ENCODE assay signal across 21 cellular contexts in genomic region chr20:9348746-9349145, GRCh38.
DNase-seq lines count a peak whose midpoint lies in the region; ATAC-seq and TF ChIP-seq lines count a peak whose summit lies in the region.
"Had no signal": no experiment of that assay in that cellular context is flagged by ENCODE, and none has a peak within 500 bp of the region (broad histone marks: within the 10 kb centered on the region; RNA-seq: fewer than 3 reads in every experiment).

No MANE protein-coding gene starts in this region.

- H3K79me2 ChIP-seq in DND-41 (ENCODE audit: insufficient read depth, low read length) (no peaks in the 10 kb centered on the region), Loucy (ENCODE audit: insufficient read depth, low read length) (no peaks in the 10 kb centered on the region), neural progenitor cell (ENCODE audit: low read depth) (no peaks in the 10 kb centered on the region)

- DNase-seq in DND-41 (no peak), cardiac fibroblast (ENCODE audit: low read depth in 2 of 2) (peak; percentile 15 to 26), iris pigment epithelial cell (ENCODE audit: low read depth) (peak; percentile 37), NCI-H446 treated with DMSO at 0.1 percent for 48 hours (lab: John Stamatoyannopoulos, UW) (no peak), neural progenitor cell (ENCODE audit: low spot score) (no peak), NCI-H69 (lab: John Stamatoyannopoulos, UW) (no peak)
- no peak for DNase-seq in activated effector memory CD4-positive, alpha-beta T cell treated with anti-CD3 and anti-CD28 coated beads, Interleukin-2, amount 50 U/mL, for 16 hours
- DNase-seq: CD8-positive, alpha-beta memory T cell; H7; Karpas-422; MG63; NCI-H1048; NCI-H2081; NCI-H510A; NCI-H774; SIG-M5 had no signal

- H3K4me1 Mint-ChIP-seq in neural progenitor cell: peaks cover 21% of the 10 kb centered on the region
- H3K4me1 Mint-ChIP-seq: CD8-positive, alpha-beta memory T cell; IgD-negative memory B cell had no signal

- H2AFZ ChIP-seq in DND-41 (ENCODE audit: low read depth, low read length) (no peak overlapping the region), Loucy (ENCODE audit: low read length) (no peak overlapping the region), neural progenitor cell (replicated peaks) (no peak overlapping the region)

- H3K4me1 ChIP-seq in DND-41 (ENCODE audit: insufficient read depth, low read length): peaks cover 54% of the 10 kb centered on the region
- peaks cover 63% of the 10 kb centered on the region for H3K4me1 ChIP-seq in Loucy (ENCODE audit: insufficient read depth, low read length, poor library complexity, severe bottlenecking)
- H3K4me1 ChIP-seq in neural progenitor cell: no peaks in the 10 kb centered on the region

- TF ChIP-seq CTCF in DND-41 (IDR thresholded peaks at IDR 0.05; ENCODE audit: borderline replicate concordance, extremely low read depth, low read length, poor library complexity, severe bottlenecking): no peak
- no peak for TF ChIP-seq CTCF in Loucy (conservative IDR thresholded peaks at IDR 0.05; ENCODE audit: low read length)
- TF ChIP-seq CTCF in cardiac fibroblast (IDR thresholded peaks at IDR 0.05; ENCODE audit: low read depth, low read length): no peak
- TF ChIP-seq CTCF in neural progenitor cell (IDR thresholded peaks at IDR 0.05): no peak

- no peak overlapping the region for H3K4me3 Mint-ChIP-seq in neural progenitor cell
- H3K4me3 Mint-ChIP-seq: CD8-positive, alpha-beta memory T cell; IgD-negative memory B cell had no signal

- H3K36me3 Mint-ChIP-seq in neural progenitor cell: peaks cover under 1% of the 10 kb centered on the region
- H3K36me3 Mint-ChIP-seq: IgD-negative memory B cell had no signal

- H3K36me3 ChIP-seq in DND-41 (ENCODE audit: insufficient read depth, low read length) (no peaks in the 10 kb centered on the region), Loucy (ENCODE audit: insufficient read depth, low read length) (no peaks in the 10 kb centered on the region), neural progenitor cell (no peaks in the 10 kb centered on the region)
- H3K36me3 ChIP-seq: BLaER1 treated with 17β-estradiol and CSF1 and Interleukin-3, amounts not matched to agents 10 nM and 100 nM; MG63 had no signal

- H3K4me3 ChIP-seq in DND-41 (ENCODE audit: low read depth in 1 of 2, low read length in 2 of 2) (no peak overlapping the region), Loucy (ENCODE audit: low read length, poor library complexity, severe bottlenecking) (peak overlapping the region; percentile 14), cardiac fibroblast (replicated peaks in 1 of 2; ENCODE audit: low read depth in 2 of 2, low read length in 2 of 2) (no peak overlapping the region), neural progenitor cell (no peak overlapping the region)
- H3K4me3 ChIP-seq: BLaER1 treated with 17β-estradiol and CSF1 and Interleukin-3, amounts not matched to agents 10 nM and 100 nM; MG63 had no signal

- H3K9me3 ChIP-seq in DND-41 (ENCODE audit: insufficient read depth, low read length, severe bottlenecking): no peaks in the 10 kb centered on the region
- no peaks in the 10 kb centered on the region for H3K9me3 ChIP-seq in Loucy (ENCODE audit: insufficient read depth, low read depth, low read length)
- no peaks in the 10 kb centered on the region for H3K9me3 ChIP-seq in neural progenitor cell (ENCODE audit: low read depth)
- H3K9me3 ChIP-seq: BLaER1 treated with 17β-estradiol and CSF1 and Interleukin-3, amounts not matched to agents 10 nM and 100 nM; MG63 had no signal

- H3K9me2 ChIP-seq in Loucy (replicated peaks; ENCODE audit: low read depth, low read length): no peaks in the 10 kb centered on the region

- no peaks in the 10 kb centered on the region for H3K9me3 Mint-ChIP-seq in neural progenitor cell

- no peak overlapping the region for H3K27ac Mint-ChIP-seq in neural progenitor cell
- H3K27ac Mint-ChIP-seq: CD8-positive, alpha-beta memory T cell; IgD-negative memory B cell had no signal

- no peak overlapping the region for H3K4me2 ChIP-seq in DND-41 (ENCODE audit: insufficient read depth, low read length)
- H3K4me2 ChIP-seq in Loucy (ENCODE audit: low read depth, low read length, poor library complexity, severe bottlenecking): peak overlapping the region; percentile 37
- H3K4me2 ChIP-seq in neural progenitor cell: no peak overlapping the region

- H3K9ac ChIP-seq in DND-41 (ENCODE audit: low read depth, low read length) (no peak overlapping the region), Loucy (ENCODE audit: low read depth, low read length, poor library complexity, severe bottlenecking) (peak overlapping the region; percentile 8), neural progenitor cell (no peak overlapping the region)
- H3K9ac ChIP-seq: BLaER1 treated with 17β-estradiol and CSF1 and Interleukin-3, amounts not matched to agents 10 nM and 100 nM had no signal

- no peak for ATAC-seq in DND-41 (ENCODE audit: insufficient read depth, low read depth)

- H3K27ac ChIP-seq in DND-41 (ENCODE audit: low read length) (peak overlapping the region; percentile 25; the same call in 1 of the 2 replicates), neural progenitor cell (no peak overlapping the region)
- H3K27ac ChIP-seq: BLaER1 treated with 17β-estradiol and CSF1 and Interleukin-3, amounts not matched to agents 10 nM and 100 nM; HL-60; RWPE1 had no signal

- no peaks in the 10 kb centered on the region for H3K27me3 Mint-ChIP-seq in neural progenitor cell (ENCODE audit: insufficient read depth, low read depth)
- H3K27me3 Mint-ChIP-seq: IgD-negative memory B cell had no signal

- 0 out of 2 replicates have a peak, but pooled peaks cover 3% of the 10 kb centered on the region for H3F3A ChIP-seq in Loucy (ENCODE audit: low read depth)
- H3F3A ChIP-seq in neural progenitor cell (ENCODE audit: low read depth): no peaks in the 10 kb centered on the region

- no peaks in the 10 kb centered on the region for H4K20me1 ChIP-seq in DND-41 (ENCODE audit: insufficient read depth, low read length)
- H4K20me1 ChIP-seq in Loucy (ENCODE audit: insufficient read depth, low read length, poor library complexity, severe bottlenecking): no peaks in the 10 kb centered on the region
- no peaks in the 10 kb centered on the region for H4K20me1 ChIP-seq in neural progenitor cell (ENCODE audit: low read depth)
- H4K20me1 ChIP-seq: BLaER1 treated with 17β-estradiol and CSF1 and Interleukin-3, amounts not matched to agents 10 nM and 100 nM had no signal

- no peaks in the 10 kb centered on the region for H3K27me3 ChIP-seq in DND-41 (ENCODE audit: insufficient read depth, low read length, poor library complexity)
- no peaks in the 10 kb centered on the region for H3K27me3 ChIP-seq in Loucy (ENCODE audit: insufficient read depth, low read length, poor library complexity, severe bottlenecking)
- H3K27me3 ChIP-seq in neural progenitor cell: no peaks in the 10 kb centered on the region
- H3K27me3 ChIP-seq: BLaER1 treated with 17β-estradiol and CSF1 and Interleukin-3, amounts not matched to agents 10 nM and 100 nM; MG63 had no signal

Comparison
In these comparisons a context has a peak if more than half of its experiments do, and no peak if none do; other contexts are left out.
1. DNase-seq: peak in cardiac fibroblast (2 of 2) and iris pigment epithelial cell (single experiment); none in DND-41 (single experiment), NCI-H446 treated with DMSO at 0.1 percent for 48 hours (single experiment), neural progenitor cell (single experiment), activated effector memory CD4-positive, alpha-beta T cell treated with anti-CD3 and anti-CD28 coated beads, Interleukin-2, amount 50 U/mL, for 16 hours (single experiment) and NCI-H69 (single experiment).